6 cellular contexts compared by ENCODE assay signal in the genomic region with DNA sequence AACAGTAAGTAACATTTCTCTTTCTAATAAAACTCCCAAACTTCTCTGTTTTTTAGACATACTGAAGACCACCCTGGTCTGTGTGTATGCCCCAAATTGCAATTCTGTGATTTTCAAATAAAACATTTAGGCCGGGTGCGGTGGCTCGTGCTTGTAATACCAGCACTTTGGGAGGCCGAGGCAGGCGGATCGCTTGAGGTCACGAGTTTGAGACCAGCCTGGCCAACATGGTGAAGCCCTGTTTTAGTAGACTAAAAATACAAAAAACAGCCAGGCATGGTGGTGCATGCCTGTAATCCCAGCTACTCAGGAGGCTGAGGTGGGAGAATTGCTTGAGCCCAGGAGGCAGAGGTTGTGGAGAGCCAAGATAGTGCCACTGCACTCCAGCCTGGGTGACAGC.
DNase-seq lines count a peak whose midpoint lies in the region; ATAC-seq and TF ChIP-seq lines count a peak whose summit lies in the region.
"Not testable (repeated sequence)": the region's sequence is repeated elsewhere in the genome, so short reads cannot be mapped to it uniquely, and the experiment has no call there.

No MANE protein-coding gene starts in this region.

- not testable (repeated sequence) for H3K27ac ChIP-seq in endodermal cell (ENCODE audit: low read depth, low read length); right atrium auricular region

- H3K4me1 ChIP-seq in endodermal cell (ENCODE audit: control insufficient read depth, insufficient read depth, low read length); right atrium auricular region: not testable (repeated sequence)

- H3K36me3 ChIP-seq in endodermal cell (ENCODE audit: control insufficient read depth, insufficient read depth, low read length); right atrium auricular region: not testable (repeated sequence)

- not testable (repeated sequence) for H3K9me3 Mint-ChIP-seq in activated CD8-positive, alpha-beta memory T cell treated with anti-CD3 and anti-CD28 coated beads, Interleukin-2, amount 10 ng/mL, durations not matched to agents 7 days and 5 days (ENCODE audit: low read depth); osteocyte (ENCODE audit: unreplicated experiment)
- peaks cover 31% of the 10 kb centered on the region for H3K9me3 Mint-ChIP-seq in endodermal cell
- peaks cover 16% of the 10 kb centered on the region for H3K9me3 Mint-ChIP-seq in progenitor cell of endocrine pancreas (ENCODE audit: low read depth)

- not testable (repeated sequence) for ATAC-seq in activated CD8-positive, alpha-beta memory T cell treated with anti-CD3 and anti-CD28 coated beads, Interleukin-2, amount 10 ng/mL, durations not matched to agents 7 days and 5 days

- peak; percentile 19 for DNase-seq in activated CD8-positive, alpha-beta memory T cell treated with anti-CD3 and anti-CD28 coated beads, Interleukin-2, amount 10 ng/mL, durations not matched to agents 7 days and 5 days
- DNase-seq in endodermal cell (peak; percentile 1), right atrium auricular region (ENCODE audit: low spot score) (peak; percentile 21), mesenteric fat pad (ENCODE audit: low spot score) (peak; percentile 83), osteocyte (ENCODE audit: extremely low spot score, unreplicated experiment) (peak; percentile 75), progenitor cell of endocrine pancreas (ENCODE audit: low spot score, unreplicated experiment) (peak; percentile 4)

- CTCF ChIA-PET in activated CD8-positive, alpha-beta memory T cell treated with anti-CD3 and anti-CD28 coated beads, Interleukin-2, amount 10 ng/mL, durations not matched to agents 7 days and 5 days (lab: Charles Lee) = not testable (repeated sequence)

- not testable (repeated sequence) for H3K27me3 Mint-ChIP-seq in activated CD8-positive, alpha-beta memory T cell treated with anti-CD3 and anti-CD28 coated beads, Interleukin-2, amount 10 ng/mL, durations not matched to agents 7 days and 5 days; endodermal cell (ENCODE audit: insufficient read depth); osteocyte (ENCODE audit: unreplicated experiment); progenitor cell of endocrine pancreas

- H3K4me3 ChIP-seq in endodermal cell (ENCODE audit: low read length); right atrium auricular region: not testable (repeated sequence)

- not testable (repeated sequence) for H3K36me3 Mint-ChIP-seq in activated CD8-positive, alpha-beta memory T cell treated with anti-CD3 and anti-CD28 coated beads, Interleukin-2, amount 10 ng/mL, durations not matched to agents 7 days and 5 days; endodermal cell (ENCODE audit: low read depth); osteocyte (ENCODE audit: unreplicated experiment); progenitor cell of endocrine pancreas (ENCODE audit: insufficient read depth)

- TF ChIP-seq CTCF in endodermal cell (conservative IDR thresholded peaks at IDR 0.05); right atrium auricular region (IDR thresholded peaks at IDR 0.05); osteocyte (IDR thresholded peaks at IDR 0.05); progenitor cell of endocrine pancreas (IDR thresholded peaks at IDR 0.05; ENCODE audit: unreplicated experiment): not testable (repeated sequence)

- H3K4me1 Mint-ChIP-seq in activated CD8-positive, alpha-beta memory T cell treated with anti-CD3 and anti-CD28 coated beads, Interleukin-2, amount 10 ng/mL, durations not matched to agents 7 days and 5 days; endodermal cell; osteocyte (ENCODE audit: unreplicated experiment); progenitor cell of endocrine pancreas (ENCODE audit: low read depth): not testable (repeated sequence)

- 92 to 93% methylated on average over 6 to 7 of the region's 7 CpGs for WGBS in endodermal cell (ENCODE audit: insufficient coverage in 1 of 2, insufficient read length in 1 of 2), 2 experiments

- not testable (repeated sequence) for H3K4me3 Mint-ChIP-seq in activated CD8-positive, alpha-beta memory T cell treated with anti-CD3 and anti-CD28 coated beads, Interleukin-2, amount 10 ng/mL, durations not matched to agents 7 days and 5 days; endodermal cell; osteocyte (ENCODE audit: unreplicated experiment); progenitor cell of endocrine pancreas (ENCODE audit: low read depth)

- not testable (repeated sequence) for H3K27ac Mint-ChIP-seq in activated CD8-positive, alpha-beta memory T cell treated with anti-CD3 and anti-CD28 coated beads, Interleukin-2, amount 10 ng/mL, durations not matched to agents 7 days and 5 days; endodermal cell; osteocyte (ENCODE audit: unreplicated experiment); progenitor cell of endocrine pancreas

- not testable (repeated sequence) for H3K9ac ChIP-seq in endodermal cell (ENCODE audit: extremely low read depth, low read length, poor library complexity, severe bottlenecking)

- H3K9me3 ChIP-seq in endodermal cell (ENCODE audit: control insufficient read depth, low read length) = peaks cover 39% of the 10 kb centered on the region
- not testable (repeated sequence) for H3K9me3 ChIP-seq in right atrium auricular region

- not testable (repeated sequence) for H3K27me3 ChIP-seq in endodermal cell (ENCODE audit: control insufficient read depth, insufficient read depth, low read length, poor library complexity, severe bottlenecking); right atrium auricular region

Comparison
In these comparisons a context has a peak if more than half of its experiments do, and no peak if none do; other contexts are left out.
1. DNase-seq: peak in every context shown above with its lines; median percentile 83 in mesenteric fat pad; 75 in osteocyte; 21 in right atrium auricular region; 19 in activated CD8-positive, alpha-beta memory T cell treated with anti-CD3 and anti-CD28 coated beads, Interleukin-2, amount 10 ng/mL, durations not matched to agents 7 days and 5 days; 4 in progenitor cell of endocrine pancreas; 1 in endodermal cell.